1 cellular context compared by ENCODE assay signal in the genomic region with DNA sequence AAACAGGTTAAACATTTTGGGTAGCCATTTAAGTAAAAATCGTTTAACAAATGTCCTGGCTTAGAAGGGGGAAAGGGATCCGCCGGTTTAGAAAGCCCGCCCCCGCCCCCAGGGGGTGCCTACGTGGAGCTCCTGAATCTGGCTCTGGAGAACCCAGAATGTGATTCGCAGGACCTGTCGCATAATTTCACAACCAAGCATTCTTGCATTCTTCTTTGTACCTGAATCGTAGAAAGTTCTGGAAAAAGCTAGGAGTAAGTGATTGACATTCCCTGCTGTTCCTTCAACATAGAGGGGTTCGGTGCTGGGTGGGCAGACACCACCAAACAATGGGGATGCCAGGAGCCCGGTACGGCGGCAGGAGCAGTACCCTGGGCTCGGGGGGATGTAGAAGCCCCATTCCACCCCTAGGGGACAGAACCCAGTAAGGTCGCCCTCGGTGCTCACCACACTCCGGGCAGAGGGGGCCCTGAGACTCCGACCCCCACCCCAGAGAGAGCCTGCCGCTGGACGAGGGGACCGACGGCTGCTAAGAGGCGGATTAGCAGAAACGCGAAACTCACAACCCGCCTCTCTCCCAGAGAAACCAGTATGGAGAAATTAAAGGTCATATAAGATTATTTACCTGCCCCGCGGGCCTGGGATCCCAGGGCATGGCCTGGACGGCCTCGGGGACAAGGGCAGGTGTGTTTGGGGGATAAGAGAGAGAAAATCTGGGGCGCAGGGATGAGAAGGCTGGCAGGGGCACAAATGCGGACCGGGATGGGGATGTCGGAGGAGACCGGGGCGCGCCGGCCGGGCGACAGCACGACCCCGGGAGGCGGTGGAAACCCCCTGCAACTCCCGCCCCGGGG.
TF ChIP-seq lines count a peak whose summit lies in the region.

No MANE protein-coding gene starts in this region.

TF ChIP-seq in GM12878, 131 proteins besides CTCF, POLR2A, EP300 and RAD21:
- TF ChIP-seq BRCA1 (IDR thresholded peaks at IDR 0.05; ENCODE audit: low read depth, low read length) (no peak), NFIC (IDR thresholded peaks at IDR 0.05; ENCODE audit: low read depth, low read length) (no peak), RELA (IDR thresholded peaks at IDR 0.05; ENCODE audit: borderline replicate concordance, partially characterized antibody) (peak; percentile 37), ASH2L (IDR thresholded peaks at IDR 0.05; ENCODE audit: borderline replicate concordance, low read depth) (no peak), SUZ12 (IDR thresholded peaks at IDR 0.05; ENCODE audit: unreplicated experiment) (peak; percentile 34), JUNB (IDR thresholded peaks at IDR 0.05) (no peak), RBBP5 (conservative IDR thresholded peaks at IDR 0.05) (no peak), NR2F1 (conservative IDR thresholded peaks at IDR 0.05) (peak; percentile 14; the same call in 1 of the 2 replicates)
- TF ChIP-seq, protein P1, sequence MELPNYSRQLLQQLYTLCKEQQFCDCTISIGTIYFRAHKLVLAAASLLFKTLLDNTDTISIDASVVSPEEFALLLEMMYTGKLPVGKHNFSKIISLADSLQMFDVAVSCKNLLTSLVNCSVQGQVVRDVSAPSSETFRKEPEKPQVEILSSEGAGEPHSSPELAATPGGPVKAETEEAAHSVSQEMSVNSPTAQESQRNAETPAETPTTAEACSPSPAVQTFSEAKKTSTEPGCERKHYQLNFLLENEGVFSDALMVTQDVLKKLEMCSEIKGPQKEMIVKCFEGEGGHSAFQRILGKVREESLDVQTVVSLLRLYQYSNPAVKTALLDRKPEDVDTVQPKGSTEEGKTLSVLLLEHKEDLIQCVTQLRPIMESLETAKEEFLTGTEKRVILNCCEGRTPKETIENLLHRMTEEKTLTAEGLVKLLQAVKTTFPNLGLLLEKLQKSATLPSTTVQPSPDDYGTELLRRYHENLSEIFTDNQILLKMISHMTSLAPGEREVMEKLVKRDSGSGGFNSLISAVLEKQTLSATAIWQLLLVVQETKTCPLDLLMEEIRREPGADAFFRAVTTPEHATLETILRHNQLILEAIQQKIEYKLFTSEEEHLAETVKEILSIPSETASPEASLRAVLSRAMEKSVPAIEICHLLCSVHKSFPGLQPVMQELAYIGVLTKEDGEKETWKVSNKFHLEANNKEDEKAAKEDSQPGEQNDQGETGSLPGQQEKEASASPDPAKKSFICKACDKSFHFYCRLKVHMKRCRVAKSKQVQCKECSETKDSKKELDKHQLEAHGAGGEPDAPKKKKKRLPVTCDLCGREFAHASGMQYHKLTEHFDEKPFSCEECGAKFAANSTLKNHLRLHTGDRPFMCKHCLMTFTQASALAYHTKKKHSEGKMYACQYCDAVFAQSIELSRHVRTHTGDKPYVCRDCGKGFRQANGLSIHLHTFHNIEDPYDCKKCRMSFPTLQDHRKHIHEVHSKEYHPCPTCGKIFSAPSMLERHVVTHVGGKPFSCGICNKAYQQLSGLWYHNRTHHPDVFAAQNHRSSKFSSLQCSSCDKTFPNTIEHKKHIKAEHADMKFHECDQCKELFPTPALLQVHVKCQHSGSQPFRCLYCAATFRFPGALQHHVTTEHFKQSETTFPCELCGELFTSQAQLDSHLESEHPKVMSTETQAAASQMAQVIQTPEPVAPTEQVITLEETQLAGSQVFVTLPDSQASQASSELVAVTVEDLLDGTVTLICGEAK (IDR thresholded peaks at IDR 0.05; ENCODE audit: borderline replicate concordance), result no peak
